1 cellular context compared by ENCODE assay signal in genomic region chr20:32970973-32971300, GRCh38.
TF ChIP-seq lines count a peak whose summit lies in the region.

No MANE protein-coding gene starts in this region.

TF ChIP-seq in HepG2, 621 proteins besides CTCF, POLR2A, EP300 and RAD21:
- no peak for TF ChIP-seq ZNF747 (CRISPR knock-in tag; IDR thresholded peaks at IDR 0.05; ENCODE audit: borderline replicate concordance)
- no peak for TF ChIP-seq KLF15 (CRISPR knock-in tag; IDR thresholded peaks at IDR 0.05; ENCODE audit: borderline replicate concordance)
- TF ChIP-seq ZNF687 (CRISPR knock-in tag; IDR thresholded peaks at IDR 0.05) = 0 out of 2 replicates have a peak, but pooled peaks have one; percentile 17
- 0 out of 2 replicates have a peak, but pooled peaks have one; percentile 33 for TF ChIP-seq HNRNPL (IDR thresholded peaks at IDR 0.05; ENCODE audit: low read depth, low read length)
- TF ChIP-seq, protein P1, sequence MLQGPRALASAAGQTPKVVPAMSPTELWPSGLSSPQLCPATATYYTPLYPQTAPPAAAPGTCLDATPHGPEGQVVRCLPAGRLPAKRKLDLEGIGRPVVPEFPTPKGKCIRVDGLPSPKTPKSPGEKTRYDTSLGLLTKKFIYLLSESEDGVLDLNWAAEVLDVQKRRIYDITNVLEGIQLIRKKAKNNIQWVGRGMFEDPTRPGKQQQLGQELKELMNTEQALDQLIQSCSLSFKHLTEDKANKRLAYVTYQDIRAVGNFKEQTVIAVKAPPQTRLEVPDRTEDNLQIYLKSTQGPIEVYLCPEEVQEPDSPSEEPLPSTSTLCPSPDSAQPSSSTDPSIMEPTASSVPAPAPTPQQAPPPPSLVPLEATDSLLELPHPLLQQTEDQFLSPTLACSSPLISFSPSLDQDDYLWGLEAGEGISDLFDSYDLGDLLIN (CRISPR knock-in tag; IDR thresholded peaks at IDR 0.05; ENCODE audit: borderline replicate concordance) = no peak
- TF ChIP-seq PCBP1 (IDR thresholded peaks at IDR 0.05; ENCODE audit: borderline replicate concordance, low read depth, low read length) = 0 out of 2 replicates have a peak, but pooled peaks have one; percentile 44
- TF ChIP-seq HINFP (CRISPR knock-in tag; IDR thresholded peaks at IDR 0.05; ENCODE audit: low read depth) = no peak
- TF ChIP-seq ZC3H13 (CRISPR knock-in tag; IDR thresholded peaks at IDR 0.05) = no peak
- TF ChIP-seq, protein P2, sequence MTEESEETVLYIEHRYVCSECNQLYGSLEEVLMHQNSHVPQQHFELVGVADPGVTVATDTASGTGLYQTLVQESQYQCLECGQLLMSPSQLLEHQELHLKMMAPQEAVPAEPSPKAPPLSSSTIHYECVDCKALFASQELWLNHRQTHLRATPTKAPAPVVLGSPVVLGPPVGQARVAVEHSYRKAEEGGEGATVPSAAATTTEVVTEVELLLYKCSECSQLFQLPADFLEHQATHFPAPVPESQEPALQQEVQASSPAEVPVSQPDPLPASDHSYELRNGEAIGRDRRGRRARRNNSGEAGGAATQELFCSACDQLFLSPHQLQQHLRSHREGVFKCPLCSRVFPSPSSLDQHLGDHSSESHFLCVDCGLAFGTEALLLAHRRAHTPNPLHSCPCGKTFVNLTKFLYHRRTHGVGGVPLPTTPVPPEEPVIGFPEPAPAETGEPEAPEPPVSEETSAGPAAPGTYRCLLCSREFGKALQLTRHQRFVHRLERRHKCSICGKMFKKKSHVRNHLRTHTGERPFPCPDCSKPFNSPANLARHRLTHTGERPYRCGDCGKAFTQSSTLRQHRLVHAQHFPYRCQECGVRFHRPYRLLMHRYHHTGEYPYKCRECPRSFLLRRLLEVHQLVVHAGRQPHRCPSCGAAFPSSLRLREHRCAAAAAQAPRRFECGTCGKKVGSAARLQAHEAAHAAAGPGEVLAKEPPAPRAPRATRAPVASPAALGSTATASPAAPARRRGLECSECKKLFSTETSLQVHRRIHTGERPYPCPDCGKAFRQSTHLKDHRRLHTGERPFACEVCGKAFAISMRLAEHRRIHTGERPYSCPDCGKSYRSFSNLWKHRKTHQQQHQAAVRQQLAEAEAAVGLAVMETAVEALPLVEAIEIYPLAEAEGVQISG (CRISPR knock-in tag; IDR thresholded peaks at IDR 0.05) = 0 out of 2 replicates have a peak, but pooled peaks have one; percentile 1
- TF ChIP-seq FOXK1 (CRISPR knock-in tag; IDR thresholded peaks at IDR 0.05; ENCODE audit: borderline replicate concordance, low read depth) = no peak
